Comparison of ENCODE assay signal across 8 cellular contexts in the genomic region with DNA sequence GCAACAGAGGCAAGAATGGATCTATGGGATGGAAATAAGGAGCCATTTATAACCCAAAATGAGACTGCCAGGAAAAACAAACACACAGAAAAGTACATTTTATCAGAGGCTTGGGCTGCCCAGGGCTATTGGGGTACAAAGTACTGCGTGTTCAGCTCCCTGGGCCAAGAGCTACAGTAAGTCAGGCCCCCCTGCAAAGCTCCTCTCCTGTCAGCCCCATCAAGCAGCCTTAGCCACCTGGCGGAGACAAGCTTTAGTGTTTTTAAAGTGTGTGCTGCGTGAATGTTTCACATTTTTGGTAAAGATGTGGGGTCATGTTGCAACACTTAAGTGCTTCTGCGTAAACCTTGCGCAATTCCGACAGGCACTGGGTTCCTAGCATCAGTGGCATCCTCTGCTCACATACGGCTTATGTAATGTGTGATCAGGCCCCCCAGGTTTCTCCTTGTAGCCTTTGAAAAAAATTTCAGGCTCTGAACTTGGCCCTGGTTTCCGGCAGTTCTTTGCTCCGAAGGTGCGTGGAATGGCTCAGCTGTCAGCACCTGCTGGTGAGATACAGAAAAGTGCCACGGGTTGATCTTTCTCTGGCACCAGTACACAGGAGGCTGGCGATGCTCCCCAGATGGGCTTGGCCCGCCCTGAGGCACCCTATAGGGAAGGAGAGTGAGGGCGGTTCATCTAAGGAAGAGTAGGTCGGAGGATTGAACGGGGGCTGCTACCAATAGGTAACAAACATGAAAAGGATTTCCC.
DNase-seq lines count a peak whose midpoint lies in the region; ATAC-seq, FAIRE-seq and TF ChIP-seq lines count a peak whose summit lies in the region.

No MANE protein-coding gene starts in this region.

- no peak for FAIRE-seq in frontal cortex (lab: Jason Lieb, UNC)

- POLR2A ChIA-PET in activated CD4-positive, alpha-beta memory T cell treated with anti-CD3 and anti-CD28 coated beads, Interleukin-2, amount 10 ng/mL, durations not matched to agents 7 days and 5 days (lab: Charles Lee) = no interaction called here
- POLR2A ChIA-PET in HEK293T (lab: Yijun Ruan, JAX) = no interaction called here

- H3K27me3 Mint-ChIP-seq in activated CD4-positive, alpha-beta memory T cell treated with anti-CD3 and anti-CD28 coated beads, Interleukin-2, amount 10 ng/mL, durations not matched to agents 7 days and 5 days = peaks cover 2% of the 10 kb centered on the region

- peak; percentile 22 for TF ChIP-seq CTCF in coronary artery (IDR thresholded peaks at IDR 0.05)

- no peaks in the 10 kb centered on the region for H3K36me3 Mint-ChIP-seq in activated CD4-positive, alpha-beta memory T cell treated with anti-CD3 and anti-CD28 coated beads, Interleukin-2, amount 10 ng/mL, durations not matched to agents 7 days and 5 days (ENCODE audit: low read depth)

- no peaks in the 10 kb centered on the region for H3K4me1 Mint-ChIP-seq in activated CD4-positive, alpha-beta memory T cell treated with anti-CD3 and anti-CD28 coated beads, Interleukin-2, amount 10 ng/mL, durations not matched to agents 7 days and 5 days

- H3K27ac ChIP-seq in coronary artery = peak overlapping the region; percentile 89 to 91

- H3K4me3 Mint-ChIP-seq in activated CD4-positive, alpha-beta memory T cell treated with anti-CD3 and anti-CD28 coated beads, Interleukin-2, amount 10 ng/mL, durations not matched to agents 7 days and 5 days = no peak overlapping the region

- peak overlapping the region; percentile 11 for H3K4me3 ChIP-seq in coronary artery

- H3K9me3 Mint-ChIP-seq in activated CD4-positive, alpha-beta memory T cell treated with anti-CD3 and anti-CD28 coated beads, Interleukin-2, amount 10 ng/mL, durations not matched to agents 7 days and 5 days = no peaks in the 10 kb centered on the region

- DNase-seq in AML-193 (lab: John Stamatoyannopoulos, UW) (peak; percentile 92), NCI-H2081 treated with DMSO at 0.1 percent for 48 hours (lab: John Stamatoyannopoulos, UW) (peak; percentile 88), coronary artery (ENCODE audit: low spot score) (peak; percentile 92), myocyte (ENCODE audit: low read depth) (peak; percentile 42), frontal cortex (ENCODE audit: low spot score in 2 of 2) (no peak), HEK293T (ENCODE audit: extremely low spot score) (no peak)
- DNase-seq in activated CD4-positive, alpha-beta memory T cell treated with anti-CD3 and anti-CD28 coated beads, Interleukin-2, amount 10 ng/mL, durations not matched to agents 7 days and 5 days = no peak

- ATAC-seq in HG02885 (IDR thresholded peaks at IDR 0.05; ENCODE audit: poor library complexity, unreplicated experiment) = no peak

- CTCF ChIA-PET in activated CD4-positive, alpha-beta memory T cell treated with anti-CD3 and anti-CD28 coated beads, Interleukin-2, amount 10 ng/mL, durations not matched to agents 7 days and 5 days (lab: Charles Lee) = no interaction called here
- CTCF ChIA-PET in HEK293T (lab: Yijun Ruan, JAX) = no interaction called here

- no peak overlapping the region for H3K27ac Mint-ChIP-seq in activated CD4-positive, alpha-beta memory T cell treated with anti-CD3 and anti-CD28 coated beads, Interleukin-2, amount 10 ng/mL, durations not matched to agents 7 days and 5 days

TF ChIP-seq in HEK293T, 16 proteins besides CTCF, POLR2A, EP300 and RAD21:
- TF ChIP-seq NFRKB (IDR thresholded peaks at IDR 0.05) (no peak), FOXK2 (IDR thresholded peaks at IDR 0.05) (no peak), SUZ12 (IDR thresholded peaks at IDR 0.05) (no peak), FOXM1 (IDR thresholded peaks at IDR 0.05; ENCODE audit: borderline replicate concordance) (no peak), HDGF (IDR thresholded peaks at IDR 0.05; ENCODE audit: borderline replicate concordance) (no peak), ZNF384 (IDR thresholded peaks at IDR 0.05) (no peak), TARDBP (IDR thresholded peaks at IDR 0.05) (no peak), ARNT (IDR thresholded peaks at IDR 0.05) (no peak), SP1 (IDR thresholded peaks at IDR 0.05) (no peak), ELF4 (IDR thresholded peaks at IDR 0.05) (no peak), CTBP1 (IDR thresholded peaks at IDR 0.05; ENCODE audit: borderline replicate concordance) (no peak), BHLHE40 (IDR thresholded peaks at IDR 0.05; ENCODE audit: borderline replicate concordance) (no peak), LEF1 (IDR thresholded peaks at IDR 0.05; ENCODE audit: borderline replicate concordance) (no peak)
- TF ChIP-seq, protein P1, sequence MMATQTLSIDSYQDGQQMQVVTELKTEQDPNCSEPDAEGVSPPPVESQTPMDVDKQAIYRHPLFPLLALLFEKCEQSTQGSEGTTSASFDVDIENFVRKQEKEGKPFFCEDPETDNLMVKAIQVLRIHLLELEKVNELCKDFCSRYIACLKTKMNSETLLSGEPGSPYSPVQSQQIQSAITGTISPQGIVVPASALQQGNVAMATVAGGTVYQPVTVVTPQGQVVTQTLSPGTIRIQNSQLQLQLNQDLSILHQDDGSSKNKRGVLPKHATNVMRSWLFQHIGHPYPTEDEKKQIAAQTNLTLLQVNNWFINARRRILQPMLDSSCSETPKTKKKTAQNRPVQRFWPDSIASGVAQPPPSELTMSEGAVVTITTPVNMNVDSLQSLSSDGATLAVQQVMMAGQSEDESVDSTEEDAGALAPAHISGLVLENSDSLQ (IDR thresholded peaks at IDR 0.05) = no peak

Comparison
In these comparisons a context has a peak if more than half of its experiments do, and no peak if none do; other contexts are left out.
1. DNase-seq: peak in AML-193 (2 of 2), NCI-H2081 treated with DMSO at 0.1 percent for 48 hours (single experiment), coronary artery (single experiment) and myocyte (single experiment); none in frontal cortex (0 of 2), activated CD4-positive, alpha-beta memory T cell treated with anti-CD3 and anti-CD28 coated beads, Interleukin-2, amount 10 ng/mL, durations not matched to agents 7 days and 5 days (single experiment) and HEK293T (single experiment).